In genomic region chr12:99130808-99131538, GRCh38 we compare ENCODE assay signal across 10 cellular contexts.
A peak's percentile ranks its signal among the peaks of the same experiment; 100 is the strongest.
DNase-seq lines count a peak whose midpoint lies in the region; ATAC-seq, FAIRE-seq and TF ChIP-seq lines count a peak whose summit lies in the region.
"Had no signal": no experiment of that assay in that cellular context is flagged by ENCODE, and none has a peak within 500 bp of the region (broad histone marks: within the 10 kb centered on the region; RNA-seq: fewer than 3 reads in every experiment).

No MANE protein-coding gene starts in this region.

- DNase-seq in GM19239 (ENCODE audit: insufficient read length, low spot score) (peak; percentile 10), SIG-M5 (lab: John Stamatoyannopoulos, UW) (peak; percentile 38), omental fat pad (ENCODE audit: low spot score) (no peak), T-helper 17 cell (no peak), NCI-H1417 (lab: John Stamatoyannopoulos, UW) (no peak), RKO (ENCODE audit: low spot score) (no peak)
- no peak for DNase-seq in activated CD8-positive, alpha-beta memory T cell treated with anti-CD3 and anti-CD28 coated beads, Interleukin-2, amount 50 U/mL, for 48 hours
- DNase-seq: GOT3 had no signal

- peak; percentile 74 for FAIRE-seq in GM19239 (lab: Jason Lieb, UNC)

- H3K27me3 Mint-ChIP-seq in T-helper 17 cell: no peaks in the 10 kb centered on the region

- peak; percentile 94 for ATAC-seq in HG02981 (IDR thresholded peaks at IDR 0.05; ENCODE audit: unreplicated experiment)
- ATAC-seq in omental fat pad (ENCODE audit: low FRiP score): peak; percentile 79
- no peak for ATAC-seq in T-helper 17 cell

- H3K9me3 ChIP-seq in T-helper 17 cell (ENCODE audit: control insufficient read depth, low read length, poor library complexity, severe bottlenecking): no peaks in the 10 kb centered on the region

- no peak overlapping the region for H3K4me3 Mint-ChIP-seq in T-helper 17 cell
- H3K4me3 Mint-ChIP-seq: T-helper 2 cell treated with Interferon-gamma antibody and Interleukin-4, amounts not matched to agents 5 μg/mL and 100 μg/mL, for 36 hours had no signal

- no peak for TF ChIP-seq CTCF in omental fat pad (IDR thresholded peaks at IDR 0.05)

- H3K36me3 Mint-ChIP-seq in T-helper 17 cell (ENCODE audit: low read depth): no peaks in the 10 kb centered on the region

- H3K4me1 Mint-ChIP-seq in T-helper 17 cell: no peaks in the 10 kb centered on the region

- no peak overlapping the region for H3K27ac Mint-ChIP-seq in T-helper 17 cell
- H3K27ac Mint-ChIP-seq: T-helper 2 cell treated with Interferon-gamma antibody and Interleukin-4, amounts not matched to agents 5 μg/mL and 100 μg/mL, for 36 hours had no signal

Comparison
In these comparisons a context has a peak if more than half of its experiments do, and no peak if none do; other contexts are left out.
1. DNase-seq: peak in GM19239 (single experiment) and SIG-M5 (single experiment); none in omental fat pad (single experiment), activated CD8-positive, alpha-beta memory T cell treated with anti-CD3 and anti-CD28 coated beads, Interleukin-2, amount 50 U/mL, for 48 hours (single experiment), T-helper 17 cell (0 of 3), NCI-H1417 (0 of 3) and RKO (single experiment).